8 cellular contexts compared by ENCODE assay signal in the genomic region with DNA sequence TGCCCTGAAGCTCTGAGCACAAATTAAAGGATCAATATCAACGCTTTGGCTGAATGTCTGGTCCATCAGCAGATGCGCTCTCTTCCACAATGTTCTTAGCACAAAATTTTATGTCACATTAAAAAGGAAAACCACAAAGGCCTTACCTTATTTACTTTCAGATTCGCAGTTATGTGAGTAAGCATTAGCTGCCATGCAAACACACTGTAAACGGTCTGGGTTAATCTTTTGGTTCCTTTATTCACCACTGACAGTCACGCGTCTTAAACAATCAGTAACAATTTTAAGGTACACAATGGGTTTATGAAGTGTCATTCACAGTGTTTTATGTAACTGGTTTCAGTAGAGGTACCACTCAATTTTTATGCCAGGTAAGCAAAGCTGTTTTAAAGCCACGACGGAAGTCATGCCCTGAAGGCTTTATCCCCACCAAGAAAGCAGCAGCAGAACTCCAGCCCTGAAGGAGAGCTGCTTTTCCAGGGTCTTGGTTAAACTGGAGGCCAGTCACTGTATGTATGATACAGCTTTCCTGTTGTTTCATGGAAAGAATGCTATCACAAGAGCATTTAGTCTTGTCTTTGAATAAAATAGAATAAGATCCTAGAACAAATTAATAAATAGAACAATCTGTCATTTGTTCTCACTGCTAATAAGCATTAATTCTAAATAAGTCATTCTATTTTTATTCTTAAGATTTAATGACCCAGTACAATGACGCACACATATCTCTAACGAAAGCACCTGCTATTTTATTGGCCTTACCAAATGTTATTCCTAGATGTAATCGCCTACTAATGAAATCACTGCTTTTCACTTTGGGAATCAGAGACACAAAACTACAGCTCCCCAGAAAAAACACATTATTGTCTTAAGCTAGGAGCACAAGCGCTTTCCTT.
DNase-seq lines count a peak whose midpoint lies in the region; ATAC-seq and TF ChIP-seq lines count a peak whose summit lies in the region.

No MANE protein-coding gene starts in this region.

- peak overlapping the region; percentile 45 for H3K4me3 ChIP-seq in endocrine pancreas (ENCODE audit: control insufficient read depth, insufficient read depth, low read length)

- peak; percentile 65 for ATAC-seq in GM18498 (IDR thresholded peaks at IDR 0.05; ENCODE audit: unreplicated experiment)
- ATAC-seq in HG02798 (IDR thresholded peaks at IDR 0.05; ENCODE audit: poor library complexity, unreplicated experiment): peak; percentile 76

- H3K9me3 ChIP-seq in endocrine pancreas (ENCODE audit: control insufficient read depth, low read length): no peaks in the 10 kb centered on the region

- in situ Hi-C loops in GM13976 (cut with MboI; ENCODE audit: low sequenced_read_pairs, unreplicated experiment): no loop called here

- H3K27me3 ChIP-seq in endocrine pancreas (ENCODE audit: control insufficient read depth, insufficient read depth, low read length): no peaks in the 10 kb centered on the region

- no peak overlapping the region for H3K9ac ChIP-seq in endocrine pancreas (ENCODE audit: control insufficient read depth, insufficient read depth, low read length)

- DNase-seq in NCI-H187 treated with DMSO at 0.1 percent for 48 hours (lab: John Stamatoyannopoulos, UW) (peak; percentile 95), UCSD-AML1 (lab: John Stamatoyannopoulos, UW; ENCODE audit: unreplicated experiment) (no peak), cerebellum (ENCODE audit: low spot score) (no peak), GM13976 (ENCODE audit: low spot score) (no peak)
- DNase-seq in activated effector memory CD4-positive, alpha-beta T cell treated with Interleukin-2 at 50 U/mL for 16 hours: no peak

- TF ChIP-seq CTCF in GM13976 (IDR thresholded peaks at IDR 0.05; ENCODE audit: borderline replicate concordance, control extremely low read depth, extremely low read depth, insufficient read depth, missing control alignments): no peak

- H3K4me1 ChIP-seq in endocrine pancreas (ENCODE audit: control insufficient read depth, insufficient read depth, low read length): peaks cover 12% of the 10 kb centered on the region

- no peaks in the 10 kb centered on the region for H3K36me3 ChIP-seq in endocrine pancreas (ENCODE audit: control insufficient read depth, insufficient read depth, low read length)
